Comparison of ENCODE assay signal across 1 cellular context in genomic region chr1:209607795-209608178, GRCh38.
TF ChIP-seq lines count a peak whose summit lies in the region.

No MANE protein-coding gene starts in this region.

TF ChIP-seq in GM23338, 12 proteins besides CTCF, POLR2A, EP300 and RAD21:
- TF ChIP-seq POLR2AphosphoS5 (IDR thresholded peaks at IDR 0.05; ENCODE audit: low read depth) (no peak), JUNB (IDR thresholded peaks at IDR 0.05; ENCODE audit: unreplicated experiment) (no peak), EZH2phosphoT487 (IDR thresholded peaks at IDR 0.05; ENCODE audit: unreplicated experiment) (no peak), NANOG (IDR thresholded peaks at IDR 0.05; ENCODE audit: borderline replicate concordance) (no peak), EZH2 (IDR thresholded peaks at IDR 0.05; ENCODE audit: low read depth, unreplicated experiment) (no peak), ZNF114 (CRISPR knock-in tag; IDR thresholded peaks at IDR 0.05) (no peak), ZNF331 (CRISPR knock-in tag; IDR thresholded peaks at IDR 0.05; ENCODE audit: low read depth) (no peak), CREB1 (CRISPR knock-in tag; IDR thresholded peaks at IDR 0.05; ENCODE audit: low read depth) (no peak)
- TF ChIP-seq, protein P1, sequence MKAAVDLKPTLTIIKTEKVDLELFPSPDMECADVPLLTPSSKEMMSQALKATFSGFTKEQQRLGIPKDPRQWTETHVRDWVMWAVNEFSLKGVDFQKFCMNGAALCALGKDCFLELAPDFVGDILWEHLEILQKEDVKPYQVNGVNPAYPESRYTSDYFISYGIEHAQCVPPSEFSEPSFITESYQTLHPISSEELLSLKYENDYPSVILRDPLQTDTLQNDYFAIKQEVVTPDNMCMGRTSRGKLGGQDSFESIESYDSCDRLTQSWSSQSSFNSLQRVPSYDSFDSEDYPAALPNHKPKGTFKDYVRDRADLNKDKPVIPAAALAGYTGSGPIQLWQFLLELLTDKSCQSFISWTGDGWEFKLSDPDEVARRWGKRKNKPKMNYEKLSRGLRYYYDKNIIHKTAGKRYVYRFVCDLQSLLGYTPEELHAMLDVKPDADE (IDR thresholded peaks at IDR 0.05), result no peak
- TF ChIP-seq, protein P2, sequence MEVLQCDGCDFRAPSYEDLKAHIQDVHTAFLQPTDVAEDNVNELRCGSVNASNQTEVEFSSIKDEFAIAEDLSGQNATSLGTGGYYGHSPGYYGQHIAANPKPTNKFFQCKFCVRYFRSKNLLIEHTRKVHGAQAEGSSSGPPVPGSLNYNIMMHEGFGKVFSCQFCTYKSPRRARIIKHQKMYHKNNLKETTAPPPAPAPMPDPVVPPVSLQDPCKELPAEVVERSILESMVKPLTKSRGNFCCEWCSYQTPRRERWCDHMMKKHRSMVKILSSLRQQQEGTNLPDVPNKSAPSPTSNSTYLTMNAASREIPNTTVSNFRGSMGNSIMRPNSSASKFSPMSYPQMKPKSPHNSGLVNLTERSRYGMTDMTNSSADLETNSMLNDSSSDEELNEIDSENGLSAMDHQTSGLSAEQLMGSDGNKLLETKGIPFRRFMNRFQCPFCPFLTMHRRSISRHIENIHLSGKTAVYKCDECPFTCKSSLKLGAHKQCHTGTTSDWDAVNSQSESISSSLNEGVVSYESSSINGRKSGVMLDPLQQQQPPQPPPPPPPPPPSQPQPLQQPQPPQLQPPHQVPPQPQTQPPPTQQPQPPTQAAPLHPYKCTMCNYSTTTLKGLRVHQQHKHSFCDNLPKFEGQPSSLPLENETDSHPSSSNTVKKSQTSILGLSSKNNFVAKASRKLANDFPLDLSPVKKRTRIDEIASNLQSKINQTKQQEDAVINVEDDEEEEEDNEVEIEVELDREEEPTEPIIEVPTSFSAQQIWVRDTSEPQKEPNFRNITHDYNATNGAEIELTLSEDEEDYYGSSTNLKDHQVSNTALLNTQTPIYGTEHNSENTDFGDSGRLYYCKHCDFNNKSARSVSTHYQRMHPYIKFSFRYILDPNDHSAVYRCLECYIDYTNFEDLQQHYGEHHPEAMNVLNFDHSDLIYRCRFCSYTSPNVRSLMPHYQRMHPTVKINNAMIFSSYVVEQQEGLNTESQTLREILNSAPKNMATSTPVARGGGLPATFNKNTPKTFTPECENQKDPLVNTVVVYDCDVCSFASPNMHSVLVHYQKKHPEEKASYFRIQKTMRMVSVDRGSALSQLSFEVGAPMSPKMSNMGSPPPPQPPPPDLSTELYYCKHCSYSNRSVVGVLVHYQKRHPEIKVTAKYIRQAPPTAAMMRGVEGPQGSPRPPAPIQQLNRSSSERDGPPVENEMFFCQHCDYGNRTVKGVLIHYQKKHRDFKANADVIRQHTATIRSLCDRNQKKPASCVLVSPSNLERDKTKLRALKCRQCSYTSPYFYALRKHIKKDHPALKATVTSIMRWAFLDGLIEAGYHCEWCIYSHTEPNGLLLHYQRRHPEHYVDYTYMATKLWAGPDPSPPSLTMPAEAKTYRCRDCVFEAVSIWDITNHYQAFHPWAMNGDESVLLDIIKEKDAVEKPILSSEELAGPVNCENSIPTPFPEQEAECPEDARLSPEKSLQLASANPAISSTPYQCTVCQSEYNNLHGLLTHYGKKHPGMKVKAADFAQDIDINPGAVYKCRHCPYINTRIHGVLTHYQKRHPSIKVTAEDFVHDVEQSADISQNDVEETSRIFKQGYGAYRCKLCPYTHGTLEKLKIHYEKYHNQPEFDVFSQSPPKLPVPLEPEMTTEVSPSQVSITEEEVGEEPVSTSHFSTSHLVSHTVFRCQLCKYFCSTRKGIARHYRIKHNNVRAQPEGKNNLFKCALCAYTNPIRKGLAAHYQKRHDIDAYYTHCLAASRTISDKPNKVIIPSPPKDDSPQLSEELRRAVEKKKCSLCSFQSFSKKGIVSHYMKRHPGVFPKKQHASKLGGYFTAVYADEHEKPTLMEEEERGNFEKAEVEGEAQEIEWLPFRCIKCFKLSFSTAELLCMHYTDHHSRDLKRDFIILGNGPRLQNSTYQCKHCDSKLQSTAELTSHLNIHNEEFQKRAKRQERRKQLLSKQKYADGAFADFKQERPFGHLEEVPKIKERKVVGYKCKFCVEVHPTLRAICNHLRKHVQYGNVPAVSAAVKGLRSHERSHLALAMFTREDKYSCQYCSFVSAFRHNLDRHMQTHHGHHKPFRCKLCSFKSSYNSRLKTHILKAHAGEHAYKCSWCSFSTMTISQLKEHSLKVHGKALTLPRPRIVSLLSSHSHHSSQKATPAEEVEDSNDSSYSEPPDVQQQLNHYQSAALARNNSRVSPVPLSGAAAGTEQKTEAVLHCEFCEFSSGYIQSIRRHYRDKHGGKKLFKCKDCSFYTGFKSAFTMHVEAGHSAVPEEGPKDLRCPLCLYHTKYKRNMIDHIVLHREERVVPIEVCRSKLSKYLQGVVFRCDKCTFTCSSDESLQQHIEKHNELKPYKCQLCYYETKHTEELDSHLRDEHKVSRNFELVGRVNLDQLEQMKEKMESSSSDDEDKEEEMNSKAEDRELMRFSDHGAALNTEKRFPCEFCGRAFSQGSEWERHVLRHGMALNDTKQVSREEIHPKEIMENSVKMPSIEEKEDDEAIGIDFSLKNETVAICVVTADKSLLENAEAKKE (CRISPR knock-in tag; IDR thresholded peaks at IDR 0.05), result no peak
- TF ChIP-seq, protein P3, sequence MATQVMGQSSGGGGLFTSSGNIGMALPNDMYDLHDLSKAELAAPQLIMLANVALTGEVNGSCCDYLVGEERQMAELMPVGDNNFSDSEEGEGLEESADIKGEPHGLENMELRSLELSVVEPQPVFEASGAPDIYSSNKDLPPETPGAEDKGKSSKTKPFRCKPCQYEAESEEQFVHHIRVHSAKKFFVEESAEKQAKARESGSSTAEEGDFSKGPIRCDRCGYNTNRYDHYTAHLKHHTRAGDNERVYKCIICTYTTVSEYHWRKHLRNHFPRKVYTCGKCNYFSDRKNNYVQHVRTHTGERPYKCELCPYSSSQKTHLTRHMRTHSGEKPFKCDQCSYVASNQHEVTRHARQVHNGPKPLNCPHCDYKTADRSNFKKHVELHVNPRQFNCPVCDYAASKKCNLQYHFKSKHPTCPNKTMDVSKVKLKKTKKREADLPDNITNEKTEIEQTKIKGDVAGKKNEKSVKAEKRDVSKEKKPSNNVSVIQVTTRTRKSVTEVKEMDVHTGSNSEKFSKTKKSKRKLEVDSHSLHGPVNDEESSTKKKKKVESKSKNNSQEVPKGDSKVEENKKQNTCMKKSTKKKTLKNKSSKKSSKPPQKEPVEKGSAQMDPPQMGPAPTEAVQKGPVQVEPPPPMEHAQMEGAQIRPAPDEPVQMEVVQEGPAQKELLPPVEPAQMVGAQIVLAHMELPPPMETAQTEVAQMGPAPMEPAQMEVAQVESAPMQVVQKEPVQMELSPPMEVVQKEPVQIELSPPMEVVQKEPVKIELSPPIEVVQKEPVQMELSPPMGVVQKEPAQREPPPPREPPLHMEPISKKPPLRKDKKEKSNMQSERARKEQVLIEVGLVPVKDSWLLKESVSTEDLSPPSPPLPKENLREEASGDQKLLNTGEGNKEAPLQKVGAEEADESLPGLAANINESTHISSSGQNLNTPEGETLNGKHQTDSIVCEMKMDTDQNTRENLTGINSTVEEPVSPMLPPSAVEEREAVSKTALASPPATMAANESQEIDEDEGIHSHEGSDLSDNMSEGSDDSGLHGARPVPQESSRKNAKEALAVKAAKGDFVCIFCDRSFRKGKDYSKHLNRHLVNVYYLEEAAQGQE (IDR thresholded peaks at IDR 0.05; ENCODE audit: unreplicated experiment), result no peak
